ENCODE assay signal across 10 cellular contexts in the genomic region with DNA sequence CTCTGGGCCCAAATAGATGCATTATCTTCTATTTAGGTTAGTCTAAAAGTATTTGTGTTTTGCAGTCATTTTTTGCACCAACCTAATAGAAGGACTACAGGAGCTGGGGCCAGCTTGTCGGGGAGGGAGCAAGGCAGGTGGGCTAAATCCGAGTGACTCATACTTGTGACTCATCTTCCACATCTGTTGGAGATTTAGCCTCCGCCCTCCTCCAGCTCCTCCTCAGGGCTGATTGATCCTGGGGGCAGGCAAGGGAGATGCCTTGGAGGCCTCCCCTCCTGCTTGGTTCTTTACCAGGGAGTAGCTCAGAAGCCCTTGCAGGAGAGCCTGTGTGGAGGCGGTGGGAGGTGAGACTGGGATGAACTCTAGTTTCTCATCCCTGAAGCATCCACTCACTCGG. TPM values are rescaled to one million over a fixed set of nuclear protein-coding genes. Genes with fewer than 3 reads are reported as not detected.
DNase-seq lines count a peak whose midpoint lies in the region; ATAC-seq lines count a peak whose summit lies in the region.
"Had no signal": no experiment of that assay in that cellular context is flagged by ENCODE, and none has a peak within 500 bp of the region (broad histone marks: within the 10 kb centered on the region; RNA-seq: fewer than 3 reads in every experiment).

No MANE protein-coding gene starts in this region.

- no peak overlapping the region for H2BK5ac ChIP-seq in mesenchymal stem cell (ENCODE audit: low read depth, low read length, poor library complexity, severe bottlenecking)

- H2BK12ac ChIP-seq in mesenchymal stem cell (ENCODE audit: low read length in 2 of 2) = peak overlapping the region in 1 of 2 experiments; percentile 2

- DNase-seq in COLO829 (ENCODE audit: low spot score) (peak; percentile 35), LHCN-M2 (ENCODE audit: low read depth) (peak; percentile 86), brain pericyte (ENCODE audit: low read depth, low spot score) (peak; percentile 82), mesenchymal stem cell (peak; percentile 88), DMS153 (lab: John Stamatoyannopoulos, UW) (no peak)
- DNase-seq in activated naive CD4-positive, alpha-beta T cell treated with anti-CD3 and anti-CD28 coated beads, Interleukin-2, amount 50 U/mL, for 16 hours = no peak
- DNase-seq: GF-D8; naive thymus-derived CD4-positive, alpha-beta T cell had no signal

- H2BK120ac ChIP-seq in mesenchymal stem cell (ENCODE audit: low read depth, low read length) = no peak overlapping the region

- no peak overlapping the region for H2BK15ac ChIP-seq in mesenchymal stem cell (ENCODE audit: low read depth, poor library complexity, severe bottlenecking)

- no peak overlapping the region for H3K9ac ChIP-seq in mesenchymal stem cell (ENCODE audit: low read length)

- peaks cover 0 to 26% of the 10 kb centered on the region in 2 experiments for H3K36me3 ChIP-seq in mesenchymal stem cell (ENCODE audit: control insufficient read depth in 1 of 2, insufficient read depth in 2 of 2, low read depth in 1 of 2, low read length in 2 of 2)

- H4K91ac ChIP-seq in mesenchymal stem cell (ENCODE audit: low read length) = no peak overlapping the region

- no peak overlapping the region for H2AFZ ChIP-seq in mesenchymal stem cell (ENCODE audit: low read depth, low read length)

- peaks cover 3% of the 10 kb centered on the region for H3K79me1 ChIP-seq in mesenchymal stem cell (replicated peaks; ENCODE audit: low read length, poor library complexity, severe bottlenecking)

- H3K14ac ChIP-seq in mesenchymal stem cell (ENCODE audit: low read length in 2 of 2) = no peak overlapping the region

- no peaks in the 10 kb centered on the region for H3K9me3 ChIP-seq in mesenchymal stem cell (ENCODE audit: control insufficient read depth, low read length)

- H3K27me3 ChIP-seq in mesenchymal stem cell (ENCODE audit: control insufficient read depth in 1 of 2, insufficient read depth in 1 of 2, low read length in 2 of 2) = no peaks in the 10 kb centered on the region

- peak overlapping the region; percentile 79 for H3K27ac ChIP-seq in mesenchymal stem cell (ENCODE audit: low read length, poor library complexity, severe bottlenecking)

- H3K18ac ChIP-seq in mesenchymal stem cell (ENCODE audit: low read depth in 1 of 2, low read length in 2 of 2) = no peak overlapping the region

- WGBS in mesenchymal stem cell = 31% methylated on average over 5 of the region's 5 CpGs

- ATAC-seq in GM18519 (IDR thresholded peaks at IDR 0.05; ENCODE audit: low FRiP score, unreplicated experiment) (no peak), GM21381 (IDR thresholded peaks at IDR 0.05; ENCODE audit: unreplicated experiment) (no peak)
- ATAC-seq: naive thymus-derived CD4-positive, alpha-beta T cell had no signal

- H3K4me1 ChIP-seq in mesenchymal stem cell (ENCODE audit: control insufficient read depth, insufficient read depth, low read depth, low read length) = peaks cover 55% of the 10 kb centered on the region

- H4K8ac ChIP-seq in mesenchymal stem cell (ENCODE audit: low read length) = no peak overlapping the region

- H3K4me3 ChIP-seq in mesenchymal stem cell (ENCODE audit: insufficient read depth in 1 of 2, low read depth in 1 of 2, low read length in 2 of 2) = peak overlapping the region in 1 of 2 experiments; percentile 43

- H3K4me2 ChIP-seq in mesenchymal stem cell (ENCODE audit: low read length, poor library complexity, severe bottlenecking) = no peak overlapping the region

- peak overlapping the region; percentile 84 for H2AK5ac ChIP-seq in mesenchymal stem cell (ENCODE audit: low read length, severe bottlenecking)

- H3K4ac ChIP-seq in mesenchymal stem cell (ENCODE audit: low read depth in 1 of 2, low read length in 2 of 2) = no peak overlapping the region

- H3K23ac ChIP-seq in mesenchymal stem cell (ENCODE audit: low read length in 2 of 2) = no peak overlapping the region

RNA-seq across cellular contexts. Expression of gene RHOF, which starts 27.9 kb away (rescaled TPM):
- 1.8 and 2.5 TPM in 2 replicates for total RNA-seq in LHCN-M2 (2014; rRNA removed)
- 1.1 TPM for polyA plus RNA-seq in LHCN-M2 (2012)
- 15.0 TPM for polyA plus RNA-seq in mesenchymal stem cell (2013, experiment 1 of 2)
- 14.2 TPM for polyA plus RNA-seq in mesenchymal stem cell (2013, experiment 2 of 2)

RNA-seq across cellular contexts. Expression of gene SETD1B, which starts 38.2 kb away (rescaled TPM):
- 2.2 and 2.9 TPM in 2 replicates for total RNA-seq in LHCN-M2 (2014; rRNA removed)
- 4.1 TPM for polyA plus RNA-seq in LHCN-M2 (2012)
- polyA plus RNA-seq in mesenchymal stem cell (2013, experiment 1 of 2) = 10.4 TPM
- 9.3 TPM for polyA plus RNA-seq in mesenchymal stem cell (2013, experiment 2 of 2)

RNA-seq across cellular contexts. Expression of gene TMEM120B, which starts 53.0 kb away (rescaled TPM):
- total RNA-seq in LHCN-M2 (2014; rRNA removed) = 13.0 and 13.6 TPM in 2 replicates
- 8.6 TPM for polyA plus RNA-seq in LHCN-M2 (2012)
- 13.2 TPM for polyA plus RNA-seq in mesenchymal stem cell (2013, experiment 1 of 2)
- polyA plus RNA-seq in mesenchymal stem cell (2013, experiment 2 of 2) = 13.3 TPM

Comparison
In these comparisons a context has a peak if more than half of its experiments do, and no peak if none do; other contexts are left out.
1. DNase-seq: peak in COLO829 (single experiment), LHCN-M2 (single experiment), brain pericyte (single experiment) and mesenchymal stem cell (single experiment); none in DMS153 (single experiment) and activated naive CD4-positive, alpha-beta T cell treated with anti-CD3 and anti-CD28 coated beads, Interleukin-2, amount 50 U/mL, for 16 hours (single experiment).